In genomic region chr11:72686639-72687215, GRCh38 we compare ENCODE assay signal across 14 cellular contexts. TPM values are rescaled to one million over a fixed set of nuclear protein-coding genes. Genes with fewer than 3 reads are reported as not detected.
DNase-seq lines count a peak whose midpoint lies in the region; ATAC-seq, FAIRE-seq and TF ChIP-seq lines count a peak whose summit lies in the region.
"Had no signal": no experiment of that assay in that cellular context is flagged by ENCODE, and none has a peak within 500 bp of the region (broad histone marks: within the 10 kb centered on the region; RNA-seq: fewer than 3 reads in every experiment).

No MANE protein-coding gene starts in this region.

- no peaks in the 10 kb centered on the region for H3K9me3 ChIP-seq in breast epithelium
- no peaks in the 10 kb centered on the region for H3K9me3 ChIP-seq in astrocyte (ENCODE audit: insufficient read depth, low read depth, low read length)
- no peaks in the 10 kb centered on the region for H3K9me3 ChIP-seq in lung (ENCODE audit: control insufficient read depth in 2 of 2, insufficient read depth in 1 of 2, low read length in 1 of 2)
- no peaks in the 10 kb centered on the region for H3K9me3 ChIP-seq in upper lobe of right lung

- 80 to 88% methylated on average over 8 of the region's 8 CpGs for WGBS in lung, 2 donors

- no peaks in the 10 kb centered on the region for H3K27me3 Mint-ChIP-seq in MCF 10A (ENCODE audit: insufficient read depth, unreplicated experiment)
- no peaks in the 10 kb centered on the region for H3K27me3 Mint-ChIP-seq in astrocyte (ENCODE audit: low read depth, unreplicated experiment)
- H3K27me3 Mint-ChIP-seq: naive B cell had no signal

- no peaks in the 10 kb centered on the region for H3K27me3 ChIP-seq in breast epithelium
- H3K27me3 ChIP-seq in astrocyte (ENCODE audit: insufficient read depth, low read length), result no peaks in the 10 kb centered on the region
- H3K27me3 ChIP-seq in lung (ENCODE audit: control insufficient read depth, insufficient read depth), result no peaks in the 10 kb centered on the region
- H3K27me3 ChIP-seq in upper lobe of right lung, result no peaks in the 10 kb centered on the region
- no peaks in the 10 kb centered on the region for H3K27me3 ChIP-seq in brain microvascular endothelial cell (replicated peaks)

- intact Hi-C loops in breast epithelium (cut with DNase I; ENCODE audit: low total_unique reads) (no loop called here), MCF 10A (cut with micrococcal nuclease) (no loop called here), upper lobe of right lung (cut with DNase I) (no loop called here)

- peaks cover 55% of the 10 kb centered on the region for H4K20me1 ChIP-seq in astrocyte (ENCODE audit: insufficient read depth, low read length)

- H3K36me3 ChIP-seq in breast epithelium (no peaks in the 10 kb centered on the region), astrocyte (ENCODE audit: insufficient read depth, low read length) (no peaks in the 10 kb centered on the region), lung (ENCODE audit: control insufficient read depth in 2 of 2, insufficient read depth in 2 of 2, low read length in 2 of 2) (peaks cover 0 to 66% of the 10 kb centered on the region in 2 donors), upper lobe of right lung (peaks cover 80% of the 10 kb centered on the region), brain microvascular endothelial cell (replicated peaks) (peaks cover 14% of the 10 kb centered on the region)

- H3K27ac Mint-ChIP-seq in MCF 10A (ENCODE audit: low read depth, unreplicated experiment) (no peak overlapping the region), astrocyte (ENCODE audit: unreplicated experiment) (peak overlapping the region; percentile 81)

- CTCF ChIA-PET in MCF 10A (lab: Yijun Ruan, JAX), result no interaction called here

- H3K9me3 Mint-ChIP-seq in MCF 10A (ENCODE audit: unreplicated experiment) (no peaks in the 10 kb centered on the region), astrocyte (ENCODE audit: unreplicated experiment) (no peaks in the 10 kb centered on the region)
- H3K9me3 Mint-ChIP-seq: naive B cell had no signal

- no peak overlapping the region for H3K9ac ChIP-seq in astrocyte (ENCODE audit: low read length)

- no TSS peak for BruUV-seq in MCF 10A (replicated peaks; lab: Mats Ljungman, UMichigan)

- peaks cover 0 to 3% of the 10 kb centered on the region in 2 donors for H3K4me1 ChIP-seq in breast epithelium
- no peaks in the 10 kb centered on the region for H3K4me1 ChIP-seq in astrocyte (ENCODE audit: insufficient read depth, low read length)
- H3K4me1 ChIP-seq in lung (ENCODE audit: control insufficient read depth in 2 of 2, insufficient read depth in 2 of 2, low read length in 2 of 2), result no peaks in the 10 kb centered on the region
- peaks cover 23% of the 10 kb centered on the region for H3K4me1 ChIP-seq in upper lobe of right lung

- H3K4me3 Mint-ChIP-seq in MCF 10A (ENCODE audit: unreplicated experiment) (no peak overlapping the region), astrocyte (ENCODE audit: unreplicated experiment) (peak overlapping the region; percentile 4)
- H3K4me3 Mint-ChIP-seq: naive B cell had no signal

- no peak for FAIRE-seq in astrocyte (lab: Jason Lieb, UNC)
- FAIRE-seq: H1, HepG2, RCC 7860 had no signal

- H2AFZ ChIP-seq in astrocyte (ENCODE audit: low read depth, low read length), result no peak overlapping the region

- TF ChIP-seq CTCF in breast epithelium (IDR thresholded peaks at IDR 0.05) (no peak), MCF 10A (IDR thresholded peaks at IDR 0.05; ENCODE audit: unreplicated experiment) (no peak), astrocyte (IDR thresholded peaks at IDR 0.05; ENCODE audit: insufficient read depth, low read depth, low read length) (no peak), lung (IDR thresholded peaks at IDR 0.05; ENCODE audit: control extremely low read depth, extremely low read depth) (no peak), upper lobe of right lung (IDR thresholded peaks at IDR 0.05) (no peak), brain microvascular endothelial cell (IDR thresholded peaks at IDR 0.05; ENCODE audit: low read depth, low read length, missing control alignments) (no peak)

- H3K4me1 Mint-ChIP-seq in MCF 10A (ENCODE audit: insufficient read depth, unreplicated experiment), result no peaks in the 10 kb centered on the region
- H3K4me1 Mint-ChIP-seq in astrocyte (ENCODE audit: low read depth, unreplicated experiment), result peaks cover 23% of the 10 kb centered on the region

- POLR2A ChIA-PET in MCF 10A (lab: Yijun Ruan, JAX), result interaction anchor here (0.7 to 0.9 kb wide), 2 partner anchors 93 to 968 kb away, joined by 3 read pairs; no protein-coding TSS in a partner anchor

- in situ Hi-C loops in brain microvascular endothelial cell (cut with HindIII; ENCODE audit: low pct_ligation_motif_present, low sequenced_read_pairs), result no loop called here

- DNase-seq in breast epithelium (ENCODE audit: low spot score in 2 of 2) (no peak), MCF 10A (ENCODE audit: unreplicated experiment) (no peak), astrocyte (ENCODE audit: low read depth) (no peak), lung (ENCODE audit: low spot score) (no peak), upper lobe of right lung (no peak), DMS79 treated with DMSO at 0.1 percent for 48 hours (lab: John Stamatoyannopoulos, UW) (no peak), retina (no peak), brain microvascular endothelial cell (no peak)
- DNase-seq: AML-193; naive B cell; stimulated activated naive CD4-positive, alpha-beta T cell had no signal

- H3K4me3 ChIP-seq in breast epithelium (no peak overlapping the region), astrocyte (ENCODE audit: insufficient read depth, low read depth, low read length) (no peak overlapping the region), lung (no peak overlapping the region), upper lobe of right lung (no peak overlapping the region), brain microvascular endothelial cell (ENCODE audit: low read depth, low read length) (no peak overlapping the region)

- no peaks in the 10 kb centered on the region for H3K79me2 ChIP-seq in astrocyte (ENCODE audit: insufficient read depth, low read length)

- H3K36me3 Mint-ChIP-seq in MCF 10A (ENCODE audit: insufficient read depth, unreplicated experiment) (peaks cover 32% of the 10 kb centered on the region), astrocyte (ENCODE audit: low read depth, unreplicated experiment) (peaks cover 30% of the 10 kb centered on the region)

- no peak for ATAC-seq in lung (ENCODE audit: insufficient read depth, low FRiP score)
- ATAC-seq in upper lobe of right lung, result no peak
- ATAC-seq: HepG2 had no signal

- no peak for TF ChIP-seq POLR2A in breast epithelium (IDR thresholded peaks at IDR 0.05)

- H3K4me2 ChIP-seq in astrocyte (ENCODE audit: low read length), result no peak overlapping the region

- H3K27ac ChIP-seq in breast epithelium (peak overlapping the region; percentile 22 to 91), astrocyte (ENCODE audit: low read depth, low read length) (no peak overlapping the region), lung (ENCODE audit: low read depth in 1 of 2, low read length in 1 of 2) (peak overlapping the region; percentile 24 to 65), upper lobe of right lung (peak overlapping the region; percentile 74), brain microvascular endothelial cell (no peak overlapping the region)

RNA-seq across cellular contexts. Expression of gene PDE2A, which starts 12.5 kb away (rescaled TPM):
- total RNA-seq in breast epithelium (10 to 100 TPM; 23.7 to 85.9 (median 67.0) TPM), MCF 10A (2022) (1.9 and 3.3 TPM in 2 replicates), astrocyte (0.75 and 0.82 TPM in 2 replicates), lung (10 to 100 TPM; 16.7 to 20.5 TPM), upper lobe of right lung (27.3 TPM)
- polyA plus RNA-seq in lung, result 1 to 10 TPM; 7.7 to 8.7 TPM
- total RNA-seq: HepG2 had no signal

Comparison
In these comparisons a context has a peak if more than half of its experiments do, and no peak if none do; other contexts are left out.
1. H3K27ac ChIP-seq: peak in breast epithelium (2 of 2), lung (2 of 2) and upper lobe of right lung (single experiment); none in astrocyte (single experiment) and brain microvascular endothelial cell (single experiment).